3 cellular contexts compared by ENCODE assay signal in the genomic region with DNA sequence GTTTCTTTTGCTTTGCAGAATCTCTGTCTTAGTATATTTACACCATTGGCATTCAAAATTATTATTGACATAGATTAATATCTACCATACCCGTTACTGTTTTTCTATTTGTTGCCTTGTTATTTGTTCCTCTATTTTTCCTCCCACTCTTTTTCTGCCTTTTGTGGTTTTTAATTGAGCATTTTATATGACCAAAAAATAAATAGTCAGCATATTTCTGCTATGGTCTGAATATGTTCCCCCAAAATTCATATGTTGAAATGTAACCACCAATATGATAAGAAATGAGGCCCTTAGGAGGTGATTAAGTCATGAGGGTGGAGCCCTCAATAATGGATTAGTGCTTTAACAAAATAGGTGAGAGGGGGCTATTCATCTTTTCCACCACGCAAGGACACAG.
TF ChIP-seq lines count a peak whose summit lies in the region.

No MANE protein-coding gene starts in this region.

TF ChIP-seq in A549, 52 proteins besides CTCF, POLR2A, EP300 and RAD21:
- TF ChIP-seq ZNF302 (CRISPR knock-in tag; IDR thresholded peaks at IDR 0.05) = no peak
- TF ChIP-seq MAFK (IDR thresholded peaks at IDR 0.05; ENCODE audit: partially characterized antibody) = peak; percentile 88
- TF ChIP-seq RFX5 (IDR thresholded peaks at IDR 0.05) = no peak

TF ChIP-seq in IMR-90, 13 proteins besides CTCF, POLR2A, EP300 and RAD21:
- TF ChIP-seq MAFK (IDR thresholded peaks at IDR 0.05; ENCODE audit: low read depth, low read length) (peak; percentile 80), CEBPB (IDR thresholded peaks at IDR 0.05; ENCODE audit: low read depth, low read length) (no peak)

TF ChIP-seq in H1, 55 proteins besides CTCF, POLR2A, EP300 and RAD21:
- TF ChIP-seq MAFK (IDR thresholded peaks at IDR 0.05; ENCODE audit: low read depth, low read length) (peak; percentile 40; the same call in 1 of the 2 replicates), BRCA1 (IDR thresholded peaks at IDR 0.05; ENCODE audit: low read depth, low read length) (no peak)
TF ChIP-seq in H1: peak in this region for 1.
